Comparison of ENCODE assay signal across 8 cellular contexts in genomic region chr12:107092669-107093546, GRCh38. TPM values are rescaled to one million over a fixed set of nuclear protein-coding genes. Genes with fewer than 3 reads are reported as not detected.
DNase-seq lines count a peak whose midpoint lies in the region; ATAC-seq lines count a peak whose summit lies in the region.

No MANE protein-coding gene starts in this region.

- H3K14ac ChIP-seq in mesenchymal stem cell (ENCODE audit: low read length in 2 of 2) = no peak overlapping the region

- peaks cover 5% of the 10 kb centered on the region for H3K4me1 Mint-ChIP-seq in activated CD4-positive, alpha-beta T cell treated with anti-CD3 and anti-CD28 coated beads for 36 hours

- no peak overlapping the region for H3K4me3 Mint-ChIP-seq in activated CD4-positive, alpha-beta T cell treated with anti-CD3 and anti-CD28 coated beads for 36 hours

- POLR2A ChIA-PET in activated CD4-positive, alpha-beta T cell treated with anti-CD3 and anti-CD28 coated beads for 36 hours (lab: Charles Lee) = interaction anchor here (0.6 kb wide), 2 partner anchors 24 to 592 kb away, joined by 3 read pairs; no protein-coding TSS in a partner anchor

- peak overlapping the region; percentile 77 for H3K27ac ChIP-seq in mesenchymal stem cell (ENCODE audit: low read length, poor library complexity, severe bottlenecking)

- H3K79me1 ChIP-seq in mesenchymal stem cell (replicated peaks; ENCODE audit: low read length, poor library complexity, severe bottlenecking) = peaks cover 10% of the 10 kb centered on the region

- H2AFZ ChIP-seq in mesenchymal stem cell (ENCODE audit: low read depth, low read length) = peak overlapping the region; percentile 72

- WGBS in mesenchymal stem cell = under 1% methylated on average over 82 of the region's 83 CpGs

- H3K36me3 Mint-ChIP-seq in activated CD4-positive, alpha-beta T cell treated with anti-CD3 and anti-CD28 coated beads for 36 hours (ENCODE audit: low read depth) = peaks cover 4% of the 10 kb centered on the region

- intact Hi-C loops in activated CD4-positive, alpha-beta T cell treated with anti-CD3 and anti-CD28 coated beads for 36 hours (cut with DNase I, micrococcal nuclease) = loop anchor here (1.0 to 10.0 kb wide), 22 partner anchors 11 to 1988 kb away; partner anchors contain the start of genes MTERF2 (in 2 of the 2), TCP11L2 (in 2 of the 2), CKAP4 (in 1 of the 2) and CORO1C (in 1 of the 2)

- DNase-seq in DMS53 (lab: John Stamatoyannopoulos, UW) (peak; percentile 85), KG1 (lab: John Stamatoyannopoulos, UW) (peak; percentile 85), dermis microvascular lymphatic vessel endothelial cell (ENCODE audit: low read depth in 2 of 2) (peak; percentile 36 to 85), mesenchymal stem cell (peak; percentile 77), cortex of kidney (lab: John Stamatoyannopoulos, UW) (no peak)
- DNase-seq in activated CD4-positive, alpha-beta T cell treated with anti-CD3 and anti-CD28 coated beads for 36 hours = peak; percentile 86
- peak; percentile 59 for DNase-seq in stimulated activated CD8-positive, alpha-beta memory T cell treated with anti-CD3 and anti-CD28 coated beads, Interleukin-15, amount 100 ng/mL, for 1 hour (ENCODE audit: low read depth)

- H3K27me3 Mint-ChIP-seq in activated CD4-positive, alpha-beta T cell treated with anti-CD3 and anti-CD28 coated beads for 36 hours = peaks cover 6% of the 10 kb centered on the region

- H2BK120ac ChIP-seq in mesenchymal stem cell (ENCODE audit: low read depth, low read length) = no peak overlapping the region

- peak overlapping the region in 1 of 2 experiments; percentile 35 for H3K4ac ChIP-seq in mesenchymal stem cell (ENCODE audit: low read depth in 1 of 2, low read length in 2 of 2)

- no peak overlapping the region for H3K27ac Mint-ChIP-seq in activated CD4-positive, alpha-beta T cell treated with anti-CD3 and anti-CD28 coated beads for 36 hours

- H2BK12ac ChIP-seq in mesenchymal stem cell (ENCODE audit: low read length in 2 of 2) = peak overlapping the region in 1 of 2 experiments; percentile 23

- CTCF ChIA-PET in activated CD4-positive, alpha-beta T cell treated with anti-CD3 and anti-CD28 coated beads for 36 hours (lab: Charles Lee) = interaction anchor here (0.6 to 4.8 kb wide), 11 partner anchors 12 to 736 kb away, joined by 3 to 37 read pairs (median 5); partner anchors contain the start of gene POLR3B

- peak overlapping the region; percentile 51 for H2BK5ac ChIP-seq in mesenchymal stem cell (ENCODE audit: low read depth, low read length, poor library complexity, severe bottlenecking)

- H3K4me3 ChIP-seq in mesenchymal stem cell (ENCODE audit: insufficient read depth in 1 of 2, low read depth in 1 of 2, low read length in 2 of 2) = peak overlapping the region; percentile 77 to 91

- H3K27me3 ChIP-seq in mesenchymal stem cell (ENCODE audit: control insufficient read depth in 1 of 2, insufficient read depth in 1 of 2, low read length in 2 of 2) = no peaks in the 10 kb centered on the region

- no peaks in the 10 kb centered on the region for H3K36me3 ChIP-seq in mesenchymal stem cell (ENCODE audit: control insufficient read depth in 1 of 2, insufficient read depth in 2 of 2, low read depth in 1 of 2, low read length in 2 of 2)

- H3K4me2 ChIP-seq in mesenchymal stem cell (ENCODE audit: low read length, poor library complexity, severe bottlenecking) = peak overlapping the region; percentile 99

- H3K9me3 Mint-ChIP-seq in activated CD4-positive, alpha-beta T cell treated with anti-CD3 and anti-CD28 coated beads for 36 hours (ENCODE audit: low read depth) = peaks cover 6% of the 10 kb centered on the region

- ATAC-seq in GM21528 (IDR thresholded peaks at IDR 0.05; ENCODE audit: low FRiP score, unreplicated experiment) = peak; percentile 32
- peak; percentile 50 for ATAC-seq in activated CD4-positive, alpha-beta T cell treated with anti-CD3 and anti-CD28 coated beads for 36 hours

- H2BK15ac ChIP-seq in mesenchymal stem cell (ENCODE audit: low read depth, poor library complexity, severe bottlenecking) = peak overlapping the region; percentile 40

- H3K9me3 ChIP-seq in mesenchymal stem cell (ENCODE audit: control insufficient read depth, low read length) = no peaks in the 10 kb centered on the region

- H2AK5ac ChIP-seq in mesenchymal stem cell (ENCODE audit: low read length, severe bottlenecking) = no peak overlapping the region

- H3K18ac ChIP-seq in mesenchymal stem cell (ENCODE audit: low read depth in 1 of 2, low read length in 2 of 2) = peak overlapping the region; percentile 52 to 74

- peak overlapping the region; percentile 98 for H3K9ac ChIP-seq in mesenchymal stem cell (ENCODE audit: low read length)

- peaks cover 5% of the 10 kb centered on the region for H3K4me1 ChIP-seq in mesenchymal stem cell (ENCODE audit: control insufficient read depth, insufficient read depth, low read depth, low read length)

- peak overlapping the region in 1 of 2 experiments; percentile 91 for H3K23ac ChIP-seq in mesenchymal stem cell (ENCODE audit: low read length in 2 of 2)

- no peak overlapping the region for H4K91ac ChIP-seq in mesenchymal stem cell (ENCODE audit: low read length)

- no peak overlapping the region for H4K8ac ChIP-seq in mesenchymal stem cell (ENCODE audit: low read length)

RNA-seq across cellular contexts. Expression of gene CRY1, which starts 0.4 kb away (rescaled TPM):
- total RNA-seq in activated CD4-positive, alpha-beta T cell treated with anti-CD3 and anti-CD28 coated beads for 36 hours = 10 to 100 TPM; 14.8 to 17.7 TPM
- 10.4 and 10.5 TPM in 2 replicates for total RNA-seq in dermis microvascular lymphatic vessel endothelial cell
- polyA plus RNA-seq in mesenchymal stem cell (2013, experiment 1 of 2) = 13.6 TPM
- 13.8 TPM for polyA plus RNA-seq in mesenchymal stem cell (2013, experiment 2 of 2)
